20 cellular contexts compared by ENCODE assay signal in genomic region chr5:132177691-132178149, GRCh38.
"Had no signal": no experiment of that assay in that cellular context is flagged by ENCODE, and none has a peak within 500 bp of the region (broad histone marks: within the 10 kb centered on the region; RNA-seq: fewer than 3 reads in every experiment).

No MANE protein-coding gene starts in this region.

- H3K4me1 ChIP-seq: adrenal gland, breast epithelium, uterus had no signal

- H3K9me3 Mint-ChIP-seq: activated naive CD4-positive, alpha-beta T cell treated with anti-CD3 and anti-CD28 coated beads, Interleukin-2, amount 10 ng/mL, durations not matched to agents 7 days and 5 days; immature natural killer cell had no signal

- H3K9me3 ChIP-seq: adrenal gland, breast epithelium, esophagus muscularis mucosa, gastroesophageal sphincter, heart left ventricle, left ventricle myocardium inferior, spleen, transverse colon, uterus had no signal

- H3K36me3 ChIP-seq: adrenal gland, breast epithelium, esophagus muscularis mucosa, gastroesophageal sphincter, heart left ventricle, left ventricle myocardium inferior, spleen, transverse colon, uterus had no signal

- H3K36me3 Mint-ChIP-seq: activated naive CD4-positive, alpha-beta T cell treated with anti-CD3 and anti-CD28 coated beads, Interleukin-2, amount 10 ng/mL, durations not matched to agents 7 days and 5 days; immature natural killer cell had no signal

- H3K4me3 Mint-ChIP-seq: activated naive CD4-positive, alpha-beta T cell treated with anti-CD3 and anti-CD28 coated beads, Interleukin-2, amount 10 ng/mL, durations not matched to agents 7 days and 5 days; immature natural killer cell had no signal

- ATAC-seq: gastroesophageal sphincter, heart left ventricle had no signal

- H3K27ac ChIP-seq: adrenal gland, breast epithelium, coronary artery, esophagus muscularis mucosa, gastroesophageal sphincter, heart left ventricle, left ventricle myocardium inferior, transverse colon, uterus, VCaP had no signal

- H3K4me3 ChIP-seq: adrenal gland, breast epithelium, coronary artery, esophagus muscularis mucosa, gastroesophageal sphincter, heart left ventricle, left ventricle myocardium inferior, spleen, transverse colon, uterus had no signal

- H3K27ac Mint-ChIP-seq: activated naive CD4-positive, alpha-beta T cell treated with anti-CD3 and anti-CD28 coated beads, Interleukin-2, amount 10 ng/mL, durations not matched to agents 7 days and 5 days had no signal

- H3K27me3 ChIP-seq: adrenal gland, breast epithelium, esophagus muscularis mucosa, gastroesophageal sphincter, heart left ventricle, spleen, transverse colon, uterus had no signal

- DNase-seq: activated CD4-positive, CD25-positive, alpha-beta regulatory T cell treated with anti-CD3 and anti-CD28 coated beads, Interleukin-2, amount 50 U/mL, for 72 hours; activated effector memory CD4-positive, alpha-beta T cell treated with Interleukin-2 at 50 U/mL for 16 hours; activated naive CD4-positive, alpha-beta T cell treated with anti-CD3 and anti-CD28 coated beads, Interleukin-2, amount 10 ng/mL, durations not matched to agents 7 days and 5 days; adrenal gland; heart left ventricle; immature natural killer cell; left ventricle myocardium inferior; mammary epithelial cell; midbrain; retina; spleen; stimulated activated CD4-positive, alpha-beta T cell treated with anti-CD3 and anti-CD28 coated beads, Interleukin-4, amount 100 ng/mL, for 4 hours; stimulated activated naive CD4-positive, alpha-beta T cell treated with Interleukin-2 at 50 U/mL for 16 hours; transverse colon; uterus had no signal
